28 cellular contexts compared by ENCODE assay signal in the genomic region with DNA sequence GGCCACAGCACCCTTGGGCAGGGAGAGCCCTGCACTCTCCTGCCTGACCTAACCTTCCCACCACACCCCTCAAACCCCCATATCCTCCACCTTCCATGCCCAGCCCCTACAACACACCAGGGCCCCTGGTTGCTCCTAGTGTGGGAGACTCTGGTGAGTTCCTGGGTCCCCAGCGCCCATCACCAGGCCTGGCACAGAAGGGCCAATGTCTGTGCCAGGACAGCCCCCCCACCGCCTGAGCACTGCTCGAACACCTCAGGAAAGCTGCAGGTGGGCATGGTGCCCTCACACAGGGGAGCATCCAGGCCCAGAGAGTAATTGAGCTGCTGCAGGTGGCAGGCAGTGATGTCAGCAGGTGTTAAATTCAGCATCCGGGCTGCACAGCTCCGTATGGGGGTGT. TPM values are rescaled to one million over a fixed set of nuclear protein-coding genes. Genes with fewer than 3 reads are reported as not detected.
"Had no signal": no experiment of that assay in that cellular context is flagged by ENCODE, and none has a peak within 500 bp of the region (broad histone marks: within the 10 kb centered on the region; RNA-seq: fewer than 3 reads in every experiment).

No MANE protein-coding gene starts in this region.

- H3K4me3 ChIP-seq: K562, PC-9 had no signal

- H2AFZ ChIP-seq: PC-9 had no signal

- ATAC-seq: activated naive CD8-positive, alpha-beta T cell treated with anti-CD3 and anti-CD28 coated beads, Interleukin-2, amount 50 U/mL, for 24 hours; activated T-cell treated with anti-CD3 and anti-CD28 coated beads, Interleukin-2, amount 50 U/mL, for 4 hours; K562 had no signal

- H3K4me2 ChIP-seq: PC-9 had no signal

- H3K27ac ChIP-seq: PC-9, VCaP had no signal

- DNase-seq: activated B cell treated with CpG ODN at 0.5 μM for 24 hours; activated CD4-positive, alpha-beta memory T cell treated with anti-CD3 and anti-CD28 coated beads for 36 hours; activated CD4-positive, alpha-beta T cell treated with anti-CD3 and anti-CD28 coated beads for 4 hours; activated CD4-positive, alpha-beta T cell treated with anti-CD3 and anti-CD28 coated beads, Interleukin-2, amount 50 U/mL, for 1 hour; activated CD4-positive, CD25-positive, alpha-beta regulatory T cell treated with anti-CD3 and anti-CD28 coated beads, Interleukin-2, amount 50 U/mL, for 72 hours; activated CD8-positive, alpha-beta memory T cell treated with anti-CD3 and anti-CD28 coated beads, Interleukin-2, amount 50 U/mL, for 4 hours; activated effector memory CD4-positive, alpha-beta T cell treated with Interleukin-2 at 50 U/mL for 16 hours; activated naive CD4-positive, alpha-beta T cell treated with anti-CD3 and anti-CD28 coated beads, Interleukin-2, amount 10 ng/mL, durations not matched to agents 7 days and 5 days; activated naive CD8-positive, alpha-beta T cell treated with anti-CD3 and anti-CD28 coated beads, Interleukin-2, amount 50 U/mL, for 24 hours; activated T-cell treated with anti-CD3 and anti-CD28 coated beads for 4 hours; activated T-cell treated with anti-CD3 and anti-CD28 coated beads, Interleukin-2, amount 50 U/mL, for 4 hours; anterior cingulate cortex; caudate nucleus; NCI-H1092 treated with DMSO at 0.1 percent for 48 hours; NCI-H146; NCI-H187; NCI-H2029 treated with DMSO at 0.1 percent for 48 hours; NCI-H2171; NCI-H524; PC-9; Right ventricle myocardium superior; SW 1271; T-helper 1 cell; T-helper 2 cell; T-helper 9 cell had no signal

RNA-seq across cellular contexts. Expression of a gene that starts 15.2 kb away (rescaled TPM):
- total RNA-seq: OCI-LY7 had no signal
